13 cellular contexts compared by ENCODE assay signal in the genomic region with DNA sequence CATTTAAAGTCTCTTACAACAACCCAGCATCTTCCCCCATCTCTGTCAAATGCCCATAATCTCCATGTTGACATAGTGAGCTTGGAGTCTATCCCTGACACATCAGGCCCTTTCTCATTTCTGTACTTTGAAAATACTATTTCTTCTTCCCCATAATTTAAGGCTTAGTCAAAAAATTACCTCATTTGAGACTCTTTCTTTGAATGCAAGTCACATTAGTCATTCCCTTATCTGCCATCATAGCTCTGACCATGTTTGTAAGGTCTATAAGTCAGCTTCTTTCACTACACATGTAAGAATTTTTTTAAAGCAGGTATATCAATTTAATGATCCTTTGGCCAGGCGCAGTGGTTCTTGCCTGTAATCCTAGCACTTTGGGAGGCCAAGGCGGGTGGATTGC.
A peak's percentile ranks its signal among the peaks of the same experiment; 100 is the strongest.
DNase-seq lines count a peak whose midpoint lies in the region; ATAC-seq, FAIRE-seq and TF ChIP-seq lines count a peak whose summit lies in the region.
"Had no signal": no experiment of that assay in that cellular context is flagged by ENCODE, and none has a peak within 500 bp of the region (broad histone marks: within the 10 kb centered on the region; RNA-seq: fewer than 3 reads in every experiment).

No MANE protein-coding gene starts in this region.

- peak; percentile 1 for DNase-seq in Calu3
- DNase-seq in M059J (ENCODE audit: low read depth), result peak; percentile 82
- peak; percentile 28 for DNase-seq in dermis blood vessel endothelial cell
- DNase-seq in osteoblast (ENCODE audit: insufficient read length, low spot score, missing footprints), result peak; percentile 67
- no peak for DNase-seq in kidney
- no peak for DNase-seq in activated CD4-positive, alpha-beta T cell treated with anti-CD3 and anti-CD28 coated beads, Interleukin-2, amount 50 U/mL, for 4 hours
- DNase-seq in mucosa of descending colon, result no peak
- DNase-seq: activated CD4-positive, alpha-beta T cell treated with anti-CD3 and anti-CD28 coated beads for 1 hour; activated T-cell treated with anti-CD3 and anti-CD28 coated beads, Interleukin-2, amount 50 U/mL, for 1 hour; aorta; heart right ventricle; NCI-H1048 had no signal

- no peak for FAIRE-seq in kidney (lab: Jason Lieb, UNC)

- peaks cover 2% of the 10 kb centered on the region for H3K9me3 Mint-ChIP-seq in Calu3 (ENCODE audit: low read depth, unreplicated experiment)

- H3K4me3 ChIP-seq in osteoblast (ENCODE audit: insufficient read depth, low read length) (no peak overlapping the region), kidney (ENCODE audit: low read length in 2 of 2) (no peak overlapping the region), mucosa of descending colon (no peak overlapping the region)
- H3K4me3 ChIP-seq: heart right ventricle had no signal

- no peak overlapping the region for H3K9ac ChIP-seq in kidney (ENCODE audit: low read length in 2 of 2)

- peaks cover 34% of the 10 kb centered on the region for H3K4me1 Mint-ChIP-seq in Calu3 (ENCODE audit: low read depth, unreplicated experiment)

- CTCF ChIA-PET in Calu3 (lab: Charles Lee), result interaction anchor here (0.7 kb wide), 2 partner anchors 15 to 476 kb away, joined by 3 read pairs; no protein-coding TSS in a partner anchor

- peak overlapping the region; percentile 56 for H3K27ac ChIP-seq in osteoblast (ENCODE audit: low read depth, low read length)
- no peak overlapping the region for H3K27ac ChIP-seq in kidney (ENCODE audit: low read depth in 2 of 2, low read length in 2 of 2)
- H3K27ac ChIP-seq: heart right ventricle had no signal

- no peak for TF ChIP-seq CTCF in Calu3 (IDR thresholded peaks at IDR 0.05; ENCODE audit: unreplicated experiment)
- TF ChIP-seq CTCF in osteoblast (IDR thresholded peaks at IDR 0.05; ENCODE audit: extremely low read depth, low read depth, low read length), result no peak
- no peak for TF ChIP-seq CTCF in kidney (IDR thresholded peaks at IDR 0.05; ENCODE audit: borderline replicate concordance, extremely low read depth, insufficient read depth)
- no peak for TF ChIP-seq CTCF in mucosa of descending colon (IDR thresholded peaks at IDR 0.05)

- H4K20me1 ChIP-seq in osteoblast (ENCODE audit: insufficient read depth, low read length), result no peaks in the 10 kb centered on the region

- no TSS peak for BruUV-seq in Calu3 (replicated peaks; lab: Mats Ljungman, UMichigan)

- H3K79me2 ChIP-seq in osteoblast (ENCODE audit: insufficient read depth, low read length), result no peaks in the 10 kb centered on the region

- intact Hi-C loops in Calu3 (cut with micrococcal nuclease; ENCODE audit: unreplicated experiment) (no loop called here), kidney (cut with DNase I) (no loop called here), mucosa of descending colon (cut with DNase I, micrococcal nuclease) (no loop called here)

- H3K27me3 Mint-ChIP-seq in Calu3 (ENCODE audit: unreplicated experiment), result no peaks in the 10 kb centered on the region

- H3K36me3 Mint-ChIP-seq in Calu3 (ENCODE audit: insufficient read depth, unreplicated experiment), result peaks cover 6% of the 10 kb centered on the region

- H3K9me3 ChIP-seq in osteoblast (ENCODE audit: low read depth, low read length), result no peaks in the 10 kb centered on the region
- H3K9me3 ChIP-seq in kidney (ENCODE audit: control insufficient read depth in 1 of 2, low read length in 2 of 2), result no peaks in the 10 kb centered on the region
- H3K9me3 ChIP-seq in mucosa of descending colon, result no peaks in the 10 kb centered on the region

- H3K4me2 ChIP-seq in osteoblast (ENCODE audit: insufficient read depth, low read length), result peak overlapping the region; percentile 14

- ATAC-seq in GM19324 (IDR thresholded peaks at IDR 0.05; ENCODE audit: low FRiP score, unreplicated experiment), result no peak
- no peak for ATAC-seq in mucosa of descending colon
- ATAC-seq: heart right ventricle had no signal

- no peaks in the 10 kb centered on the region for H3K27me3 ChIP-seq in osteoblast (ENCODE audit: insufficient read depth, low read length)
- H3K27me3 ChIP-seq: heart right ventricle had no signal

- H3K4me1 ChIP-seq in osteoblast (ENCODE audit: insufficient read depth, low read length), result peaks cover 21% of the 10 kb centered on the region
- no peaks in the 10 kb centered on the region for H3K4me1 ChIP-seq in kidney (ENCODE audit: control insufficient read depth in 1 of 2, insufficient read depth in 1 of 2, low read depth in 1 of 2, low read length in 2 of 2)
- H3K4me1 ChIP-seq in mucosa of descending colon (ENCODE audit: low read depth), result no peaks in the 10 kb centered on the region

- peak overlapping the region; percentile 2 for H3K4me3 Mint-ChIP-seq in Calu3 (ENCODE audit: low read depth, unreplicated experiment)

- H3K36me3 ChIP-seq in osteoblast (ENCODE audit: insufficient read depth, low read length) (no peaks in the 10 kb centered on the region), kidney (ENCODE audit: control insufficient read depth in 1 of 2, insufficient read depth in 2 of 2, low read length in 2 of 2) (peaks cover 2 to 8% of the 10 kb centered on the region in 2 donors), mucosa of descending colon (ENCODE audit: low read depth) (no peaks in the 10 kb centered on the region)

- H2AFZ ChIP-seq in osteoblast (ENCODE audit: low read length), result no peak overlapping the region

- H3K27ac Mint-ChIP-seq in Calu3 (ENCODE audit: unreplicated experiment), result peak overlapping the region; percentile 64

Comparison
In these comparisons a context has a peak if more than half of its experiments do, and no peak if none do; other contexts are left out.
1. DNase-seq: peak in Calu3 (single experiment), M059J (single experiment), dermis blood vessel endothelial cell (single experiment) and osteoblast (single experiment); none in kidney (single experiment), activated CD4-positive, alpha-beta T cell treated with anti-CD3 and anti-CD28 coated beads, Interleukin-2, amount 50 U/mL, for 4 hours (0 of 2) and mucosa of descending colon (0 of 3).